Comparison of ENCODE assay signal across 31 cellular contexts in genomic region chr2:236219411-236219810, GRCh38. TPM values are rescaled to one million over a fixed set of nuclear protein-coding genes. Genes with fewer than 3 reads are reported as not detected.
"Had no signal": no experiment of that assay in that cellular context is flagged by ENCODE, and none has a peak within 500 bp of the region (broad histone marks: within the 10 kb centered on the region; RNA-seq: fewer than 3 reads in every experiment).

No MANE protein-coding gene starts in this region.

- H3K27ac Mint-ChIP-seq: memory B cell; naive thymus-derived CD8-positive, alpha-beta T cell; nephron; stimulated activated memory B cell treated with anti-CD40 and anti-IgM and Interleukin-4, amounts not matched to agents 10 μg/mL and 1 μg/mL and 100 μg/mL, for 72 hours; stimulated activated naive CD8-positive, alpha-beta T cell treated with anti-CD3 and anti-CD28 coated beads, Interleukin-15, amount 100 ng/mL, for 72 hours had no signal

- H3K4me3 ChIP-seq: heart left ventricle, hepatocyte, left ventricle myocardium inferior, psoas muscle, right lobe of liver, smooth muscle cell, tibial nerve, upper lobe of left lung had no signal

- H3K4me2 ChIP-seq: hepatocyte, smooth muscle cell had no signal

- H3K4me3 Mint-ChIP-seq: memory B cell; naive thymus-derived CD8-positive, alpha-beta T cell; nephron; neural crest cell; stimulated activated memory B cell treated with anti-CD40 and anti-IgM and Interleukin-4, amounts not matched to agents 10 μg/mL and 1 μg/mL and 100 μg/mL, for 72 hours; stimulated activated naive CD8-positive, alpha-beta T cell treated with anti-CD3 and anti-CD28 coated beads, Interleukin-15, amount 100 ng/mL, for 72 hours had no signal

- H3K36me3 ChIP-seq: heart left ventricle, left ventricle myocardium inferior, right lobe of liver, tibial nerve, upper lobe of left lung had no signal

- H3K4me1 ChIP-seq: left ventricle myocardium inferior, parathyroid adenoma, psoas muscle, right lobe of liver, tibial nerve, upper lobe of left lung had no signal

- H3K27ac ChIP-seq: heart left ventricle, hepatocyte, left ventricle myocardium inferior, parathyroid adenoma, psoas muscle, right lobe of liver, tibial nerve, upper lobe of left lung had no signal

- DNase-seq: heart left ventricle; islet precursor cell; left ventricle myocardium inferior; naive thymus-derived CD8-positive, alpha-beta T cell; nucleus accumbens; psoas muscle; right lobe of liver; stimulated activated CD4-positive, alpha-beta T cell treated with anti-CD3 and anti-CD28 coated beads, Interleukin-1b, Interleukin-23, amount 100 ng/mL, for 48 hours; stimulated activated CD4-positive, alpha-beta T cell treated with anti-CD3 and anti-CD28 coated beads, Interleukin-2, amount 100 ng/mL, for 48 hours; stimulated activated CD4-positive, alpha-beta T cell treated with anti-CD3 and anti-CD28 coated beads, Interleukin-4, amount 100 ng/mL, for 4 hours; stimulated activated CD8-positive, alpha-beta memory T cell treated with anti-CD3 and anti-CD28 coated beads, Interleukin-4, amount 100 ng/mL, for 48 hours; stimulated activated naive CD4-positive, alpha-beta T cell treated with Interleukin-2 at 50 U/mL for 16 hours; stimulated activated naive CD8-positive, alpha-beta T cell treated with anti-CD3 and anti-CD28 coated beads, Interleukin-15, amount 100 ng/mL, for 72 hours; substantia nigra; upper lobe of left lung had no signal

- ATAC-seq: heart left ventricle; naive thymus-derived CD8-positive, alpha-beta T cell; psoas muscle; stimulated activated memory B cell treated with anti-CD40 and anti-IgM and Interleukin-4, amounts not matched to agents 10 μg/mL and 1 μg/mL and 100 μg/mL, for 72 hours; stimulated activated naive CD8-positive, alpha-beta T cell treated with anti-CD3 and anti-CD28 coated beads, Interleukin-15, amount 100 ng/mL, for 72 hours had no signal

- H3K9ac ChIP-seq: parathyroid adenoma had no signal

- H3K36me3 Mint-ChIP-seq: memory B cell; stimulated activated memory B cell treated with anti-CD40 and anti-IgM and Interleukin-4, amounts not matched to agents 10 μg/mL and 1 μg/mL and 100 μg/mL, for 72 hours had no signal

- H2AFZ ChIP-seq: hepatocyte, parathyroid adenoma had no signal

- H3K27me3 ChIP-seq: hepatocyte, right lobe of liver had no signal

- H3K4me1 Mint-ChIP-seq: memory B cell; naive thymus-derived CD8-positive, alpha-beta T cell; nephron; neural crest cell; stimulated activated memory B cell treated with anti-CD40 and anti-IgM and Interleukin-4, amounts not matched to agents 10 μg/mL and 1 μg/mL and 100 μg/mL, for 72 hours; stimulated activated naive CD8-positive, alpha-beta T cell treated with anti-CD3 and anti-CD28 coated beads, Interleukin-15, amount 100 ng/mL, for 72 hours had no signal

- H3K9me3 ChIP-seq: right lobe of liver had no signal

RNA-seq across cellular contexts. Expression of gene ASB18, which starts 44.8 kb away (rescaled TPM):
- total RNA-seq: hepatocyte; kidney epithelial cell; lower leg skin; lung microvascular endothelial cell; mucosa of gallbladder; naive thymus-derived CD8-positive, alpha-beta T cell; neural crest cell; osteoblast; posterior vena cava; right lobe of liver; smooth muscle cell; temporal lobe; tibial nerve; upper lobe of left lung had no signal
- polyA plus RNA-seq: hepatocyte; naive thymus-derived CD8-positive, alpha-beta T cell had no signal

RNA-seq across cellular contexts. Expression of gene GBX2, which starts 51.2 kb away (rescaled TPM):
- total RNA-seq: hepatocyte; left ventricle myocardium inferior; mucosa of gallbladder; naive thymus-derived CD8-positive, alpha-beta T cell; osteoblast; posterior vena cava; psoas muscle; right lobe of liver; skeletal muscle tissue; smooth muscle cell; temporal lobe; tibial nerve; upper lobe of left lung had no signal
- polyA plus RNA-seq: naive thymus-derived CD8-positive, alpha-beta T cell; psoas muscle; smooth muscle cell had no signal
